ENCODE assay signal across 1 cellular context in the genomic region with DNA sequence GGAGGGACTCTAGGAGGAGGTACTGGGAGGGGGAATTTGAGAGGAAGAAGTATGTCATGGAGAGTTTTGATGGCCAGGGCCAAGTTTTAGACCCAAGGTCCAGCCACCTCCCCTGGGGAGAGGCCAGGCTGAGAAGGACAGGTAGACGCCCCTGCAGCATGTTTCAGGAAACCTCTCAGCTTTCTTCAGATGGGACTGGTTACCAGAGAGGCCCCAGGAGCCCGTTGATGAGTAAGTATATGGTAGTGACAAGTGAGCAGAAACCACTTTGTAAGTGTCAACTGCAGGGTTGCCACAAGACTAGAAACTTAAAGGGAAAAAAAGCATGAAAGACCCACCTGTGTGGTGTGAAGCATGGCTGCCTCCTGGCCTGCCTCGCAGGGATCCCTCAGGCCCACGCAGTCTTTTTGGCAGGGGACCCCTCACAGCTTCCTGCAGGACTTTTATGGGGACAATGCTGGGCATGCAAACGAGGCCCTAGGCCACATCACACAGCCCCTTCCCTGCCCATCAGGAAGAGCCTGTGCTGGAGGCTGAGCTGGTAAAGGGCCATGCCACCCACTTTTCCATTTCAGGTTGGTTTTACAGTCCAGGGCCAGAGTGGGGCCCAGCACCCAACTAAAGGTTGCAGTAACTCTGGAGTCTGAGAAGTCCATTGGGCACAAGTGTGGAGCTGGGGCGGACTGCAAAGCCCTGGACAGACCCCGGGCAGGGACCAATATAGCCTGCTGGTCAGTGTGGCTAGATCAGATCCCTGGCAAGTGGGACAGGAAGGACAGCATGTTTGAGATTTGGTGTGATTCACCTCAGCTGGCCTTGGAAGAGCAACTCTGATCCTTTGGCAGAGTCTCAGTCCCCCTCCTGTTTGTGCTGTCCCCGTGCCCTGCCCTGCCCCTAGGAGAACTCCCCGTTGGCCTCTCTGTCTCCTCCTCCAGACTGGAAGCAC.
TF ChIP-seq lines count a peak whose summit lies in the region.

No MANE protein-coding gene starts in this region.

TF ChIP-seq in IMR-90, 13 proteins besides CTCF, POLR2A, EP300 and RAD21:
- TF ChIP-seq NFE2L2 (IDR thresholded peaks at IDR 0.05; ENCODE audit: low read depth, low read length), result no peak
